17 cellular contexts compared by ENCODE assay signal in genomic region chr6:45836984-45837383, GRCh38.
"Had no signal": no experiment of that assay in that cellular context is flagged by ENCODE, and none has a peak within 500 bp of the region (broad histone marks: within the 10 kb centered on the region; RNA-seq: fewer than 3 reads in every experiment).

No MANE protein-coding gene starts in this region.

- H3K27ac Mint-ChIP-seq: activated B cell treated with CpG ODN at 0.5 μM for 24 hours; activated CD8-positive, alpha-beta T cell treated with anti-CD3 and anti-CD28 coated beads, Interleukin-2, amount 10 ng/mL, durations not matched to agents 7 days and 5 days; endodermal cell; progenitor cell of endocrine pancreas had no signal

- H3K27me3 ChIP-seq: brain microvascular endothelial cell, right lobe of liver, stomach, uterus had no signal

- H3K27me3 Mint-ChIP-seq: activated B cell treated with CpG ODN at 0.5 μM for 24 hours; activated naive CD4-positive, alpha-beta T cell treated with anti-CD3 and anti-CD28 coated beads, Interleukin-2, amount 10 ng/mL, durations not matched to agents 7 days and 5 days had no signal

- ATAC-seq: activated CD8-positive, alpha-beta T cell treated with anti-CD3 and anti-CD28 coated beads, Interleukin-2, amount 10 ng/mL, durations not matched to agents 7 days and 5 days; naive thymus-derived CD8-positive, alpha-beta T cell had no signal

- H3K4me1 Mint-ChIP-seq: endodermal cell had no signal

- H3K4me3 Mint-ChIP-seq: activated B cell treated with CpG ODN at 0.5 μM for 24 hours; activated CD8-positive, alpha-beta T cell treated with anti-CD3 and anti-CD28 coated beads, Interleukin-2, amount 10 ng/mL, durations not matched to agents 7 days and 5 days; activated naive CD4-positive, alpha-beta T cell treated with anti-CD3 and anti-CD28 coated beads, Interleukin-2, amount 10 ng/mL, durations not matched to agents 7 days and 5 days; endodermal cell had no signal

- H3K9me3 ChIP-seq: right lobe of liver, stomach, uterus had no signal

- H3K36me3 ChIP-seq: brain microvascular endothelial cell, right lobe of liver, stomach, uterus had no signal

- H3K4me1 ChIP-seq: right lobe of liver, stomach, uterus had no signal

- H3K36me3 Mint-ChIP-seq: activated naive CD4-positive, alpha-beta T cell treated with anti-CD3 and anti-CD28 coated beads, Interleukin-2, amount 10 ng/mL, durations not matched to agents 7 days and 5 days; naive thymus-derived CD8-positive, alpha-beta T cell had no signal

- DNase-seq: activated B cell treated with CpG ODN at 0.5 μM for 24 hours; activated CD8-positive, alpha-beta memory T cell treated with anti-CD3 and anti-CD28 coated beads, Interleukin-2, amount 50 U/mL, for 48 hours; activated CD8-positive, alpha-beta T cell treated with anti-CD3 and anti-CD28 coated beads, Interleukin-2, amount 10 ng/mL, durations not matched to agents 7 days and 5 days; activated naive CD4-positive, alpha-beta T cell treated with anti-CD3 and anti-CD28 coated beads, Interleukin-2, amount 10 ng/mL, durations not matched to agents 7 days and 5 days; brain microvascular endothelial cell; dermis blood vessel endothelial cell; endodermal cell; erythroblast; hippocampal formation; naive thymus-derived CD8-positive, alpha-beta T cell; nucleus accumbens; right lobe of liver; stimulated activated CD4-positive, alpha-beta T cell treated with anti-CD3 and anti-CD28 coated beads, Interleukin-2, amount 100 ng/mL, for 24 hours; stomach; uterus had no signal

- H3K9me3 Mint-ChIP-seq: activated B cell treated with CpG ODN at 0.5 μM for 24 hours; activated naive CD4-positive, alpha-beta T cell treated with anti-CD3 and anti-CD28 coated beads, Interleukin-2, amount 10 ng/mL, durations not matched to agents 7 days and 5 days; endodermal cell; naive thymus-derived CD8-positive, alpha-beta T cell had no signal

- H3K27ac ChIP-seq: brain microvascular endothelial cell, right lobe of liver, SK-N-MC, stomach, uterus had no signal

- H3K4me3 ChIP-seq: right lobe of liver, SK-N-MC, stomach, uterus had no signal
